1 cellular context compared by ENCODE assay signal in genomic region chr1:6672558-6672957, GRCh38.
A peak's percentile ranks its signal among the peaks of the same experiment; 100 is the strongest.
TF ChIP-seq lines count a peak whose summit lies in the region.

No MANE protein-coding gene starts in this region.

TF ChIP-seq in K562, 482 proteins besides CTCF, POLR2A, EP300 and RAD21:
- peak; percentile 47 for TF ChIP-seq NCOR1 (IDR thresholded peaks at IDR 0.05)
- TF ChIP-seq GMEB1 (CRISPR knock-in tag; IDR thresholded peaks at IDR 0.05), result no peak
- no peak for TF ChIP-seq E2F5 (CRISPR knock-in tag; IDR thresholded peaks at IDR 0.05)
- peak; percentile 77 for TF ChIP-seq CBFA2T3 (IDR thresholded peaks at IDR 0.05)
- TF ChIP-seq TCFL5 (CRISPR knock-in tag; conservative IDR thresholded peaks at IDR 0.05), result no peak
- no peak for TF ChIP-seq NUFIP1 (IDR thresholded peaks at IDR 0.05; ENCODE audit: partially characterized antibody)
- TF ChIP-seq ARID2 (IDR thresholded peaks at IDR 0.05), result no peak
- no peak for TF ChIP-seq PHF8 (IDR thresholded peaks at IDR 0.05; ENCODE audit: borderline replicate concordance, low read length)
- TF ChIP-seq TCF3 (CRISPR knock-in tag; IDR thresholded peaks at IDR 0.05), result peak; percentile 48; the same call in 1 of the 2 replicates
- TF ChIP-seq TAL1 (IDR thresholded peaks at IDR 0.05), result peak; percentile 55; the same call in 1 of the 2 replicates
- TF ChIP-seq MTA2 (IDR thresholded peaks at IDR 0.05; ENCODE audit: low read depth), result peak; percentile 19; the same call in 1 of the 2 replicates
- peak; percentile 72 for TF ChIP-seq CBFA2T2 (conservative IDR thresholded peaks at IDR 0.05)
- peak; percentile 25; the same call in 1 of the 2 replicates for TF ChIP-seq TEAD4 (IDR thresholded peaks at IDR 0.05; ENCODE audit: low read length)
- TF ChIP-seq TEAD4 (CRISPR knock-in tag; IDR thresholded peaks at IDR 0.05; ENCODE audit: borderline replicate concordance), result no peak
